ENCODE assay signal across 8 cellular contexts in genomic region chr20:3172933-3173581, GRCh38. TPM values are rescaled to one million over a fixed set of nuclear protein-coding genes. Genes with fewer than 3 reads are reported as not detected.
A peak's percentile ranks its signal among the peaks of the same experiment; 100 is the strongest.
DNase-seq lines count a peak whose midpoint lies in the region; ATAC-seq, FAIRE-seq and TF ChIP-seq lines count a peak whose summit lies in the region.

Gene LZTS3 (minus strand): TSS chr20:3173549. CDS start chr20:3167163, 6,386 bp downstream.

- H3K27me3 ChIP-seq in pancreas (no peaks in the 10 kb centered on the region), thyroid gland (no peaks in the 10 kb centered on the region)

- H3K27ac ChIP-seq in pancreas (peak within 1 kb of the TSS; percentile 77 to 88 (median 85)), thyroid gland (peak within 1 kb of the TSS in 2 of 3 donors; percentile 70 to 86)

- H3K36me3 ChIP-seq in pancreas: no peaks in the 10 kb centered on the region
- H3K36me3 ChIP-seq in thyroid gland: no peaks in the 10 kb centered on the region

- no peaks in the 10 kb centered on the region for H3K9me3 ChIP-seq in pancreas
- H3K9me3 ChIP-seq in thyroid gland: no peaks in the 10 kb centered on the region

- WGBS in pancreas, 2 donors: 0 to 1% methylated on average over 48 to 58 of the region's 58 CpGs
- 0% methylated on average over 3 of the region's 58 CpGs; no CpG with 5 or more reads in 1 of the 2 donors for WGBS in thyroid gland, 2 donors

- ATAC-seq in GM21360 (IDR thresholded peaks at IDR 0.05; ENCODE audit: unreplicated experiment) (peak; percentile 34), pancreas (peak; percentile 39 to 53 (median 46))

- FAIRE-seq in HTR-8/SVneo (lab: Jason Lieb, UNC): peak; percentile 91
- no peak for FAIRE-seq in pancreas (lab: Jason Lieb, UNC)

- H3K4me1 ChIP-seq in pancreas: peaks cover 8 to 20% (median 16%) of the 10 kb centered on the region in 3 donors
- H3K4me1 ChIP-seq in thyroid gland: peaks cover 13 to 31% of the 10 kb centered on the region in 2 donors

- intact Hi-C loops in pancreas (cut with DNase I): loop anchor here in 1 of 3 donors (10.0 kb wide), 1 partner anchor 58 kb away; no protein-coding TSS in a partner anchor
- intact Hi-C loops in thyroid gland (cut with DNase I): no loop called here

- DNase-seq in CMK (ENCODE audit: low read depth) (peak; percentile 49), HTR-8/SVneo (ENCODE audit: insufficient read length, low spot score) (peak; percentile 80), RPMI7951 (ENCODE audit: low read depth) (peak; percentile 65), activated gamma-delta T cell (lab: John Stamatoyannopoulos, UW) (peak; percentile 84), globus pallidus (ENCODE audit: low spot score) (peak; percentile 65), pancreas (peak; percentile 74 to 92 (median 81)), thyroid gland (peak; percentile 75)

- H3K4me3 ChIP-seq in pancreas: peak within 1 kb of the TSS; percentile 70 to 83 (median 74)
- peak within 1 kb of the TSS; percentile 65 to 93 (median 91) for H3K4me3 ChIP-seq in thyroid gland (replicated peaks in 1 of 3)

- TF ChIP-seq CTCF in pancreas (IDR thresholded peaks at IDR 0.05): no peak
- TF ChIP-seq CTCF in thyroid gland (IDR thresholded peaks at IDR 0.05): no peak

- TF ChIP-seq POLR2A in thyroid gland (IDR thresholded peaks at IDR 0.05): peak in 1 of 2 donors; percentile 73

RNA-seq across cellular contexts. Expression of gene LZTS3, which starts in this region (rescaled TPM):
- total RNA-seq in RPMI7951 (2014; rRNA removed; shearing (Covaris generic)): 1.4 and 3.4 TPM in 2 replicates
- total RNA-seq in pancreas (10 to 100 TPM; 17.5 to 18.9 (median 18.3) TPM), thyroid gland (10 to 100 TPM; 27.7 to 39.1 (median 35.1) TPM)
- 10 to 100 TPM; 20.3 to 30.5 TPM for polyA plus RNA-seq in pancreas

Comparison
In these comparisons a context has a peak if more than half of its experiments do, and no peak if none do; other contexts are left out.
1. Peak in every context shown above with its lines: DNase-seq, ATAC-seq, H3K4me3 ChIP-seq and H3K27ac ChIP-seq.